Comparison of ENCODE assay signal across 35 cellular contexts in genomic region chr11:45392154-45392553, GRCh38.
"Had no signal": no experiment of that assay in that cellular context is flagged by ENCODE, and none has a peak within 500 bp of the region (broad histone marks: within the 10 kb centered on the region; RNA-seq: fewer than 3 reads in every experiment).

No MANE protein-coding gene starts in this region.

- H3K27ac Mint-ChIP-seq: activated B cell treated with CpG ODN at 0.5 μM for 24 hours; activated CD4-positive, alpha-beta memory T cell treated with anti-CD3 and anti-CD28 coated beads for 36 hours; activated naive CD4-positive, alpha-beta T cell treated with anti-CD3 and anti-CD28 coated beads for 36 hours; activated naive CD4-positive, alpha-beta T cell treated with anti-CD3 and anti-CD28 coated beads, Interleukin-2, amount 50 U/mL, for 72 hours; activated T-helper 1 cell treated with anti-CD3 and anti-CD28 coated beads, Interleukin-12 subunit alpha, Interleukin-12 subunit beta, Interleukin-2, Interleukin-4 antibody, amounts not matched to agents 30 ng/mL and 10 ng/mL and 1 ng/mL, durations not matched to agents 14 hours and 24 hours and 36 hours had no signal

- ATAC-seq: activated naive CD4-positive, alpha-beta T cell treated with anti-CD3 and anti-CD28 coated beads, Interleukin-2, amount 50 U/mL, for 72 hours; activated T-cell treated with anti-CD3 and anti-CD28 coated beads, Interleukin-2, amount 50 U/mL, for 4 hours; body of pancreas; PC-3; Right ventricle myocardium inferior had no signal

- H3K36me3 Mint-ChIP-seq: activated CD4-positive, alpha-beta memory T cell treated with anti-CD3 and anti-CD28 coated beads for 36 hours; activated naive CD4-positive, alpha-beta T cell treated with anti-CD3 and anti-CD28 coated beads, Interleukin-2, amount 50 U/mL, for 72 hours had no signal

- DNase-seq: activated B cell treated with CpG ODN at 0.5 μM for 24 hours; activated CD4-positive, alpha-beta memory T cell treated with anti-CD3 and anti-CD28 coated beads for 36 hours; activated CD4-positive, alpha-beta T cell treated with anti-CD3 and anti-CD28 coated beads for 4 hours; activated CD4-positive, alpha-beta T cell treated with anti-CD3 and anti-CD28 coated beads, Interleukin-2, amount 50 U/mL, for 1 hour; activated CD4-positive, CD25-positive, alpha-beta regulatory T cell treated with anti-CD3 and anti-CD28 coated beads, Interleukin-2, amount 50 U/mL, for 72 hours; activated CD8-positive, alpha-beta memory T cell treated with anti-CD3 and anti-CD28 coated beads, Interleukin-2, amount 50 U/mL, for 4 hours; activated gamma-delta T cell treated with Interleukin-2 at 50 U/mL for 16 hours; activated naive CD4-positive, alpha-beta T cell treated with anti-CD3 and anti-CD28 coated beads for 36 hours; activated T-cell treated with anti-CD3 and anti-CD28 coated beads for 4 hours; activated T-cell treated with anti-CD3 and anti-CD28 coated beads, Interleukin-2, amount 50 U/mL, for 4 hours; adrenal gland; body of pancreas; caudate nucleus; NCI-H1105; NCI-H1417 treated with DMSO at 0.1 percent for 48 hours; NCI-H1694; NCI-H2029; NCI-H2107; NCI-H2171; NCI-H510A; NCI-H526; NCI-H748 treated with DMSO at 0.1 percent for 48 hours; NK-92 treated with Interleukin-12 subunit alpha and Interleukin-12 subunit beta, amount 100 ng/mL, for 24 hours; PC-3; SIG-M5; SW 1271; T-helper 1 cell; T-helper 2 cell; T-helper 9 cell had no signal

- H3K9me3 Mint-ChIP-seq: activated B cell treated with CpG ODN at 0.5 μM for 24 hours; activated naive CD4-positive, alpha-beta T cell treated with anti-CD3 and anti-CD28 coated beads for 36 hours; activated naive CD4-positive, alpha-beta T cell treated with anti-CD3 and anti-CD28 coated beads, Interleukin-2, amount 50 U/mL, for 72 hours; activated T-cell treated with anti-CD3 and anti-CD28 coated beads, Interleukin-2, amount 50 U/mL, for 4 hours; activated T-helper 1 cell treated with anti-CD3 and anti-CD28 coated beads, Interleukin-12 subunit alpha, Interleukin-12 subunit beta, Interleukin-2, Interleukin-4 antibody, amounts not matched to agents 30 ng/mL and 10 ng/mL and 1 ng/mL, durations not matched to agents 14 hours and 24 hours and 36 hours had no signal

- H3K36me3 ChIP-seq: adrenal gland, breast epithelium had no signal

- H3K4me3 Mint-ChIP-seq: activated B cell treated with CpG ODN at 0.5 μM for 24 hours; activated CD4-positive, alpha-beta memory T cell treated with anti-CD3 and anti-CD28 coated beads for 36 hours; activated naive CD4-positive, alpha-beta T cell treated with anti-CD3 and anti-CD28 coated beads for 36 hours; activated T-cell treated with anti-CD3 and anti-CD28 coated beads, Interleukin-2, amount 50 U/mL, for 4 hours; activated T-helper 1 cell treated with anti-CD3 and anti-CD28 coated beads, Interleukin-12 subunit alpha, Interleukin-12 subunit beta, Interleukin-2, Interleukin-4 antibody, amounts not matched to agents 30 ng/mL and 10 ng/mL and 1 ng/mL, durations not matched to agents 14 hours and 24 hours and 36 hours had no signal

- H3K27me3 ChIP-seq: adrenal gland, body of pancreas had no signal

- H3K9me3 ChIP-seq: adrenal gland, body of pancreas, breast epithelium had no signal

- H3K27me3 Mint-ChIP-seq: activated CD4-positive, alpha-beta memory T cell treated with anti-CD3 and anti-CD28 coated beads for 36 hours had no signal

- H3K4me1 ChIP-seq: adrenal gland, body of pancreas, breast epithelium had no signal

- H3K4me3 ChIP-seq: adrenal gland, body of pancreas, breast epithelium had no signal

- H3K4me1 Mint-ChIP-seq: activated B cell treated with CpG ODN at 0.5 μM for 24 hours had no signal

- H3K27ac ChIP-seq: adrenal gland, body of pancreas, breast epithelium, RWPE1, VCaP had no signal
